In the genomic region with DNA sequence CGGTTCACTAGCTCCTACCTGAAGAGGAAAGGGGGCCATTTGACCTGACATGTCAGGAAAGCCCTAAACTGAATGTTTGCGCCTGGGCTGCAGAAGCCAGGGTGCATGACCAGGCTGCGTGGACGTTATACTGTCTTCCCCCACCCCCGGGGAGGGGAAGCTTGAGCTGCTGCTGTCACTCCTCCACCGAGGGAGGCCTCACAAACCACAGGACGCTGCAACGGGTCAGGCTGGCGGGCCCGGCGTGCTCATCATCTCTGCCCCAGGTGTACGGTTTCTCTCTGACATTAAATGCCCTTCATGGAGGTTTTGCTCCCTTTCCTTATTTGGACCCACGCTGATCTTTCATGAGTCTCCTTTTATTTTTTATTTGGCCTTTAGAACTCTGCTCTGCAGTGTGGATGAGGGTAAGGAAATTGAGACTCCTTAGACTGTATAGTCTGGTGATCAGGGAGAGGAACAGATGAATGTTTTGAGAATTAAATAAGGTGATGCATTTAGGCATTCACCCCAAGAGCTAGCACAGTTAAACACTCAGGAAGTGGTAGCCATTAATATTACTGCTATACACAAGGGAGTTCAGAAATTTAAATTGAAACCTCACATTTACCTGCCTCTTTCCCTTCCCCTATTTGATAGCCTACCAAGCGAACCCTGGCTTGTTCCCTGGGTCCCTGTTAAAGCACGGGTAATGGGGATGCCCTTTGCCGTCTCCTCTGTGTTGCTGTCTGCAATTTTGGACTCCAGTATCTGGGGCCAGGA, we compare ENCODE assay signal across 1 cellular context.
TF ChIP-seq lines count a peak whose summit lies in the region.

No MANE protein-coding gene starts in this region.

TF ChIP-seq in K562, 482 proteins besides CTCF, POLR2A, EP300 and RAD21:
- TF ChIP-seq, protein P1, sequence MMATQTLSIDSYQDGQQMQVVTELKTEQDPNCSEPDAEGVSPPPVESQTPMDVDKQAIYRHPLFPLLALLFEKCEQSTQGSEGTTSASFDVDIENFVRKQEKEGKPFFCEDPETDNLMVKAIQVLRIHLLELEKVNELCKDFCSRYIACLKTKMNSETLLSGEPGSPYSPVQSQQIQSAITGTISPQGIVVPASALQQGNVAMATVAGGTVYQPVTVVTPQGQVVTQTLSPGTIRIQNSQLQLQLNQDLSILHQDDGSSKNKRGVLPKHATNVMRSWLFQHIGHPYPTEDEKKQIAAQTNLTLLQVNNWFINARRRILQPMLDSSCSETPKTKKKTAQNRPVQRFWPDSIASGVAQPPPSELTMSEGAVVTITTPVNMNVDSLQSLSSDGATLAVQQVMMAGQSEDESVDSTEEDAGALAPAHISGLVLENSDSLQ (IDR thresholded peaks at IDR 0.05): peak; percentile 52
- no peak for TF ChIP-seq ZNF143 (CRISPR knock-in tag; IDR thresholded peaks at IDR 0.05)
- TF ChIP-seq ZC3H11A (IDR thresholded peaks at IDR 0.05; ENCODE audit: low read depth, low read length): no peak
- TF ChIP-seq, protein P2, sequence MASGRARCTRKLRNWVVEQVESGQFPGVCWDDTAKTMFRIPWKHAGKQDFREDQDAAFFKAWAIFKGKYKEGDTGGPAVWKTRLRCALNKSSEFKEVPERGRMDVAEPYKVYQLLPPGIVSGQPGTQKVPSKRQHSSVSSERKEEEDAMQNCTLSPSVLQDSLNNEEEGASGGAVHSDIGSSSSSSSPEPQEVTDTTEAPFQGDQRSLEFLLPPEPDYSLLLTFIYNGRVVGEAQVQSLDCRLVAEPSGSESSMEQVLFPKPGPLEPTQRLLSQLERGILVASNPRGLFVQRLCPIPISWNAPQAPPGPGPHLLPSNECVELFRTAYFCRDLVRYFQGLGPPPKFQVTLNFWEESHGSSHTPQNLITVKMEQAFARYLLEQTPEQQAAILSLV (tag; IDR thresholded peaks at IDR 0.05): no peak
- TF ChIP-seq ZNF444 (CRISPR knock-in tag; IDR thresholded peaks at IDR 0.05): no peak
- TF ChIP-seq, protein P3, sequence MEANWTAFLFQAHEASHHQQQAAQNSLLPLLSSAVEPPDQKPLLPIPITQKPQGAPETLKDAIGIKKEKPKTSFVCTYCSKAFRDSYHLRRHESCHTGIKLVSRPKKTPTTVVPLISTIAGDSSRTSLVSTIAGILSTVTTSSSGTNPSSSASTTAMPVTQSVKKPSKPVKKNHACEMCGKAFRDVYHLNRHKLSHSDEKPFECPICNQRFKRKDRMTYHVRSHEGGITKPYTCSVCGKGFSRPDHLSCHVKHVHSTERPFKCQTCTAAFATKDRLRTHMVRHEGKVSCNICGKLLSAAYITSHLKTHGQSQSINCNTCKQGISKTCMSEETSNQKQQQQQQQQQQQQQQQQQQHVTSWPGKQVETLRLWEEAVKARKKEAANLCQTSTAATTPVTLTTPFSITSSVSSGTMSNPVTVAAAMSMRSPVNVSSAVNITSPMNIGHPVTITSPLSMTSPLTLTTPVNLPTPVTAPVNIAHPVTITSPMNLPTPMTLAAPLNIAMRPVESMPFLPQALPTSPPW (CRISPR knock-in tag; IDR thresholded peaks at IDR 0.05): peak; percentile 20; the same call in 1 of the 2 replicates
- TF ChIP-seq, protein P4, sequence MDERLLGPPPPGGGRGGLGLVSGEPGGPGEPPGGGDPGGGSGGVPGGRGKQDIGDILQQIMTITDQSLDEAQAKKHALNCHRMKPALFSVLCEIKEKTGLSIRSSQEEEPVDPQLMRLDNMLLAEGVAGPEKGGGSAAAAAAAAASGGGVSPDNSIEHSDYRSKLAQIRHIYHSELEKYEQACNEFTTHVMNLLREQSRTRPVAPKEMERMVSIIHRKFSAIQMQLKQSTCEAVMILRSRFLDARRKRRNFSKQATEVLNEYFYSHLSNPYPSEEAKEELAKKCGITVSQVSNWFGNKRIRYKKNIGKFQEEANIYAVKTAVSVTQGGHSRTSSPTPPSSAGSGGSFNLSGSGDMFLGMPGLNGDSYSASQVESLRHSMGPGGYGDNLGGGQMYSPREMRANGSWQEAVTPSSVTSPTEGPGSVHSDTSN (CRISPR knock-in tag; IDR thresholded peaks at IDR 0.05; ENCODE audit: low read depth): no peak
- TF ChIP-seq, protein P4 (tag; conservative IDR thresholded peaks at IDR 0.05; ENCODE audit: low read depth): 0 out of 2 replicates have a peak, but pooled peaks have one; percentile 14
